ENCODE assay signal across 20 cellular contexts in genomic region chr4:154086247-154086646, GRCh38.
DNase-seq lines count a peak whose midpoint lies in the region; ATAC-seq and TF ChIP-seq lines count a peak whose summit lies in the region.
"Had no signal": no experiment of that assay in that cellular context is flagged by ENCODE, and none has a peak within 500 bp of the region (broad histone marks: within the 10 kb centered on the region; RNA-seq: fewer than 3 reads in every experiment).

No MANE protein-coding gene starts in this region.

- DNase-seq in Caki2 (ENCODE audit: low read depth) (peak; percentile 60), HT1080 (ENCODE audit: low read depth) (peak; percentile 78), brain microvascular endothelial cell (peak; percentile 12), kidney tubule cell (ENCODE audit: low spot score) (peak; percentile 54), T-cell (no peak)
- DNase-seq in T-helper 2 cell treated with Interferon-gamma antibody and Interleukin-4, amounts not matched to agents 5 μg/mL and 100 μg/mL, for 36 hours (ENCODE audit: low spot score): no peak
- DNase-seq: ACHN, AML-193, COR-L47, DMS79, NCI-H1105 treated with DMSO at 0.1 percent for 48 hours, NCI-H1694 treated with DMSO at 0.1 percent for 48 hours, NCI-H2107, NCI-H2227 treated with DMSO at 0.1 percent for 48 hours, NCI-H524 treated with DMSO at 0.1 percent for 48 hours, Peyer's patch, SHP77 treated with DMSO at 0.1 percent for 48 hours had no signal

- no peak overlapping the region for H3K4me3 ChIP-seq in brain microvascular endothelial cell (ENCODE audit: low read depth, low read length)
- H3K4me3 ChIP-seq: Peyer's patch had no signal

- CTCF ChIA-PET in T-cell (lab: Charles Lee): no interaction called here

- ATAC-seq in T-cell (replicated peaks in 1 of 4) (no peak), GM19324 (IDR thresholded peaks at IDR 0.05; ENCODE audit: low FRiP score, unreplicated experiment) (no peak)
- ATAC-seq: HCT116 had no signal

- no peak for TF ChIP-seq CTCF in brain microvascular endothelial cell (IDR thresholded peaks at IDR 0.05; ENCODE audit: low read depth, low read length, missing control alignments)

- no peak overlapping the region for H3K27ac ChIP-seq in brain microvascular endothelial cell
- H3K27ac ChIP-seq: Peyer's patch had no signal

- no peaks in the 10 kb centered on the region for H3K27me3 ChIP-seq in brain microvascular endothelial cell (replicated peaks)
- H3K27me3 ChIP-seq: Peyer's patch had no signal

- no peaks in the 10 kb centered on the region for H3K9me3 Mint-ChIP-seq in T-cell
- H3K9me3 Mint-ChIP-seq in T-helper 2 cell treated with Interferon-gamma antibody and Interleukin-4, amounts not matched to agents 5 μg/mL and 100 μg/mL, for 36 hours: no peaks in the 10 kb centered on the region

- POLR2A ChIA-PET in T-cell (lab: Charles Lee): interaction anchor here in 1 of 2 donors (0.6 kb wide), 1 partner anchor 16 kb away, joined by 3 read pairs; no protein-coding TSS in a partner anchor

- in situ Hi-C loops in Caki2 (cut with HindIII; ENCODE audit: low pct_unique_long_range_greater_than_20kb, low sequenced_read_pairs): no loop called here
- in situ Hi-C loops in brain microvascular endothelial cell (cut with HindIII; ENCODE audit: low pct_ligation_motif_present, low sequenced_read_pairs): no loop called here

- no peaks in the 10 kb centered on the region for H3K36me3 ChIP-seq in brain microvascular endothelial cell (replicated peaks)
- H3K36me3 ChIP-seq: Peyer's patch had no signal

- no peaks in the 10 kb centered on the region for H3K4me1 Mint-ChIP-seq in T-cell
- no peaks in the 10 kb centered on the region for H3K4me1 Mint-ChIP-seq in T-helper 2 cell treated with Interferon-gamma antibody and Interleukin-4, amounts not matched to agents 5 μg/mL and 100 μg/mL, for 36 hours (ENCODE audit: low read depth)
- H3K4me1 Mint-ChIP-seq: CD14-positive monocyte had no signal

- H3K36me3 Mint-ChIP-seq in T-cell: no peaks in the 10 kb centered on the region
- H3K36me3 Mint-ChIP-seq in T-helper 2 cell treated with Interferon-gamma antibody and Interleukin-4, amounts not matched to agents 5 μg/mL and 100 μg/mL, for 36 hours (ENCODE audit: low read depth): no peaks in the 10 kb centered on the region
- H3K36me3 Mint-ChIP-seq: CD14-positive monocyte had no signal

- peaks cover 2 to 4% of the 10 kb centered on the region in 2 donors for H3K27me3 Mint-ChIP-seq in T-cell
- peaks cover 4% of the 10 kb centered on the region for H3K27me3 Mint-ChIP-seq in T-helper 2 cell treated with Interferon-gamma antibody and Interleukin-4, amounts not matched to agents 5 μg/mL and 100 μg/mL, for 36 hours (ENCODE audit: low read depth)

- no peak overlapping the region for H3K4me3 Mint-ChIP-seq in T-cell
- H3K4me3 Mint-ChIP-seq in T-helper 2 cell treated with Interferon-gamma antibody and Interleukin-4, amounts not matched to agents 5 μg/mL and 100 μg/mL, for 36 hours: no peak overlapping the region
- H3K4me3 Mint-ChIP-seq: CD14-positive monocyte had no signal

- H3K27ac Mint-ChIP-seq in T-cell: no peak overlapping the region
- no peak overlapping the region for H3K27ac Mint-ChIP-seq in T-helper 2 cell treated with Interferon-gamma antibody and Interleukin-4, amounts not matched to agents 5 μg/mL and 100 μg/mL, for 36 hours
- H3K27ac Mint-ChIP-seq: CD14-positive monocyte had no signal

Comparison
In these comparisons a context has a peak if more than half of its experiments do, and no peak if none do; other contexts are left out.
1. DNase-seq: peak in Caki2 (single experiment), HT1080 (single experiment), brain microvascular endothelial cell (single experiment) and kidney tubule cell (single experiment); none in T-cell (0 of 34) and T-helper 2 cell treated with Interferon-gamma antibody and Interleukin-4, amounts not matched to agents 5 μg/mL and 100 μg/mL, for 36 hours (single experiment).